In genomic region chr2:118726821-118727220, GRCh38 we compare ENCODE assay signal across 29 cellular contexts.
"Had no signal": no experiment of that assay in that cellular context is flagged by ENCODE, and none has a peak within 500 bp of the region (broad histone marks: within the 10 kb centered on the region; RNA-seq: fewer than 3 reads in every experiment).

No MANE protein-coding gene starts in this region.

- H3K36me3 Mint-ChIP-seq: natural killer cell; neural progenitor cell; stimulated activated memory B cell treated with anti-CD40 and anti-IgM and Interleukin-4, amounts not matched to agents 10 μg/mL and 1 μg/mL and 100 μg/mL, for 72 hours had no signal

- DNase-seq: natural killer cell; occipital lobe; ovary; posterior cingulate gyrus; psoas muscle; right cardiac atrium; right lobe of liver; spleen; stimulated activated CD4-positive, alpha-beta T cell treated with anti-CD3 and anti-CD28 coated beads, Interleukin-12 subunit alpha, Interleukin-12 subunit beta, amount 100 ng/mL, for 4 hours; stimulated activated CD4-positive, alpha-beta T cell treated with anti-CD3 and anti-CD28 coated beads, Interleukin-1b, Interleukin-23, amount 100 ng/mL, for 48 hours; stimulated activated CD4-positive, alpha-beta T cell treated with anti-CD3 and anti-CD28 coated beads, Interleukin-4, amount 100 ng/mL, for 1 hour; stimulated activated CD4-positive, alpha-beta T cell treated with anti-CD3 and anti-CD28 coated beads, Interleukin-4, amount 100 ng/mL, for 4 hours; stimulated activated CD8-positive, alpha-beta memory T cell treated with anti-CD3 and anti-CD28 coated beads, Interleukin-4, amount 100 ng/mL, for 48 hours; stimulated activated naive CD4-positive, alpha-beta T cell treated with Interleukin-2 at 50 U/mL for 16 hours; stomach; thyroid gland; trophoblast cell; upper lobe of left lung had no signal

- ATAC-seq: natural killer cell; psoas muscle; right cardiac atrium; right lobe of liver; stimulated activated memory B cell treated with anti-CD40 and anti-IgM and Interleukin-4, amounts not matched to agents 10 μg/mL and 1 μg/mL and 100 μg/mL, for 72 hours had no signal

- H3K4me3 ChIP-seq: neural progenitor cell, ovary, psoas muscle, right lobe of liver, skin epidermis, smooth muscle cell, spleen, stomach, thoracic aorta, thyroid gland, tibial nerve, upper lobe of left lung, vagina had no signal

- H3K4me1 Mint-ChIP-seq: natural killer cell; neural progenitor cell; stimulated activated memory B cell treated with anti-CD40 and anti-IgM and Interleukin-4, amounts not matched to agents 10 μg/mL and 1 μg/mL and 100 μg/mL, for 72 hours had no signal

- H3K9ac ChIP-seq: neural progenitor cell, parathyroid adenoma had no signal

- H3K36me3 ChIP-seq: neural progenitor cell, ovary, right lobe of liver, spleen, stomach, thoracic aorta, thyroid gland, tibial nerve, upper lobe of left lung, vagina had no signal

- H3K9me3 ChIP-seq: psoas muscle, right lobe of liver, thoracic aorta, thyroid gland, vagina had no signal

- H3K27me3 ChIP-seq: neural progenitor cell, ovary, right lobe of liver, spleen, stomach, thyroid gland, tibial nerve, upper lobe of left lung, vagina had no signal

- H3K4me1 ChIP-seq: neural progenitor cell, parathyroid adenoma, psoas muscle, right lobe of liver, spleen, stomach, thyroid gland, upper lobe of left lung, vagina had no signal

- H3K27ac Mint-ChIP-seq: natural killer cell; nephron; neural progenitor cell; progenitor cell of endocrine pancreas; stimulated activated memory B cell treated with anti-CD40 and anti-IgM and Interleukin-4, amounts not matched to agents 10 μg/mL and 1 μg/mL and 100 μg/mL, for 72 hours; stimulated activated naive CD8-positive, alpha-beta T cell treated with anti-CD3 and anti-CD28 coated beads, Interleukin-15, Interleukin-2, amounts not matched to agents 100 ng/mL and 50 ng/mL, for 24 hours had no signal

- H3K4me3 Mint-ChIP-seq: natural killer cell; nephron; neural progenitor cell; stimulated activated memory B cell treated with anti-CD40 and anti-IgM and Interleukin-4, amounts not matched to agents 10 μg/mL and 1 μg/mL and 100 μg/mL, for 72 hours; stimulated activated naive CD8-positive, alpha-beta T cell treated with anti-CD3 and anti-CD28 coated beads, Interleukin-15, Interleukin-2, amounts not matched to agents 100 ng/mL and 50 ng/mL, for 24 hours had no signal
